1 cellular context compared by ENCODE assay signal in the genomic region with DNA sequence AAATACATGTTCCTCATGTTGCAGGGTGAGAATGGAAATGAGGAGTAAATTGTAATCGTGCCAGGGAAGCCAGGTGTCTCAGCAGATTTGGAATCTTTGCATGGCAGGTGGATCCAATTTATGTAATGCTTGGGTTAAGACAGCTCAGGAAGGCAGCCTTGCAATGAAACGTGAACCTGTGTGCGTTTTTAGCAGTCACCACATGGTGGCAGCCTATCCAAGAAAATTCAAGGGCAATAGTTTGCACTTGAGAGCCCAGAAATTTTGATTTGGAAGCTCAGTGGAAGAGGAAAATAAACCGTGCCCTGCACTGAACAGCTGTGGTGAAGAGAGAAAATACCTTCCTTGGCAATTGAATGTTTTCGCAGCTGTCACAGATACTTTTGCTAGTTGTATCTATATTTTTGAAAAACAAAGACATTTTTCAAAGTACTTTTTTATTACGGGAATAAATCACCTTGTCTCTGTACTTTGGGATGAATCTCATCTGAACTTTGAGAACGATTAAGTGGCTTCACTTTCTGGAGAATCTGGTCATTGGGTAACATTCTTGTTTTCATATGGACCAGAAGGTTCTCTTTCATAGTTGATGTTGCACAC.
TF ChIP-seq lines count a peak whose summit lies in the region.

No MANE protein-coding gene starts in this region.

TF ChIP-seq in HEK293, 187 proteins besides CTCF, POLR2A, EP300 and RAD21 (continued from another document):
- TF ChIP-seq ZBTB10 (tag by site-specific recombination; IDR thresholded peaks at IDR 0.05) = no peak
- no peak for TF ChIP-seq ZBTB8A (tag by site-specific recombination; IDR thresholded peaks at IDR 0.05)
